Comparison of ENCODE assay signal across 15 cellular contexts in genomic region chr3:70336885-70337284, GRCh38. TPM values are rescaled to one million over a fixed set of nuclear protein-coding genes. Genes with fewer than 3 reads are reported as not detected.
"Had no signal": no experiment of that assay in that cellular context is flagged by ENCODE, and none has a peak within 500 bp of the region (broad histone marks: within the 10 kb centered on the region; RNA-seq: fewer than 3 reads in every experiment).

No MANE protein-coding gene starts in this region.

RNA-seq across cellular contexts. Expression of gene MDFIC2, which starts 24.4 kb away (rescaled TPM):
- total RNA-seq: activated CD4-positive, alpha-beta memory T cell treated with anti-CD3 and anti-CD28 coated beads, Interleukin-2, amount 10 ng/mL, durations not matched to agents 7 days and 5 days; activated CD4-positive, alpha-beta T cell treated with anti-CD3 and anti-CD28 coated beads for 36 hours; activated CD4-positive, alpha-beta T cell treated with anti-CD3 and anti-CD28 coated beads, Interleukin-2, amount 10 ng/mL, durations not matched to agents 7 days and 5 days; activated CD8-positive, alpha-beta memory T cell treated with anti-CD3 and anti-CD28 coated beads, Interleukin-2, amount 10 ng/mL, durations not matched to agents 7 days and 5 days; activated CD8-positive, alpha-beta T cell treated with anti-CD3 and anti-CD28 coated beads, Interleukin-2, amount 10 ng/mL, durations not matched to agents 7 days and 5 days; activated naive CD8-positive, alpha-beta T cell treated with anti-CD3 and anti-CD28 coated beads, Interleukin-2, amount 10 ng/mL, durations not matched to agents 7 days and 5 days; activated T-helper 2 cell treated with anti-CD3 and anti-CD28 coated beads, Interferon-gamma antibody, Interleukin-2, Interleukin-4, amounts not matched to agents 10 μg/mL and 5 μg/mL and 100 μg/mL, durations not matched to agents 14 hours and 24 hours and 36 hours; ascending aorta; bronchial epithelial cell; cardiac muscle cell; T-cell; T-helper 1 cell treated with Interleukin-12 subunit alpha and Interleukin-12 subunit beta and Interleukin-4 antibody, amounts not matched to agents 30 ng/mL and 1 ng/mL, for 36 hours; T-helper 17 cell; T-helper 2 cell treated with Interferon-gamma antibody and Interleukin-4, amounts not matched to agents 100 ng/mL and 5 ng/mL, for 36 hours had no signal
- polyA plus RNA-seq: adipose tissue, cardiac muscle cell had no signal
